ENCODE assay signal across 14 cellular contexts in the genomic region with DNA sequence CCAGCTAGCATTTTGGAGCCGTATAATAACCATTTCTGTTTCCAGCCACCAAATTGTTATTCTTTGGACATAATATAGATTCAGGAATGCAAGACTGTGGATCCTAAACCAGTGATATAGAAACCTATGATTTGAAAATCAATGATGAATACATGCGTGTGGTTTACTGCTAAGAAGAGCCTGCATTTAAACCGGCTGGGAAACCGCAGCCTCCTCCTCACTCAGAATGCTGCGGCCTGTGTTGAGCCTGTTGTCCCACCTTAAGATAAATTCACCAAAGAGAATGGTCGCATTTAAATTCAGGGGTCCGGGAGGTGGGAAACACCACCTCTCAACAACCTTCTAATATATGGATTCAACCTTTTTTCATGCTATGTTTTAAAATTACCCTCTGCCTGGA.
DNase-seq lines count a peak whose midpoint lies in the region; ATAC-seq and TF ChIP-seq lines count a peak whose summit lies in the region.
"Had no signal": no experiment of that assay in that cellular context is flagged by ENCODE, and none has a peak within 500 bp of the region (broad histone marks: within the 10 kb centered on the region; RNA-seq: fewer than 3 reads in every experiment).

No MANE protein-coding gene starts in this region.

- H3K4me3 Mint-ChIP-seq in activated CD8-positive, alpha-beta T cell treated with anti-CD3 and anti-CD28 coated beads for 36 hours, result no peak overlapping the region

- H3K9me3 ChIP-seq in DOHH2 (ENCODE audit: control insufficient read depth, insufficient read depth, low read length) (no peaks in the 10 kb centered on the region), right atrium auricular region (no peaks in the 10 kb centered on the region)

- no peaks in the 10 kb centered on the region for H4K20me1 ChIP-seq in DOHH2 (ENCODE audit: control insufficient read depth, insufficient read depth, low read depth, low read length)

- TF ChIP-seq CTCF in DOHH2 (IDR thresholded peaks at IDR 0.05; ENCODE audit: low read depth, low read length, poor library complexity, severe bottlenecking), result no peak
- no peak for TF ChIP-seq CTCF in right atrium auricular region (IDR thresholded peaks at IDR 0.05)
- TF ChIP-seq CTCF in activated CD8-positive, alpha-beta T cell treated with anti-CD3 and anti-CD28 coated beads for 36 hours (IDR thresholded peaks at IDR 0.05), result no peak

- no peak overlapping the region for H3K27ac Mint-ChIP-seq in activated CD8-positive, alpha-beta T cell treated with anti-CD3 and anti-CD28 coated beads for 36 hours

- H3K9me3 Mint-ChIP-seq in activated CD8-positive, alpha-beta T cell treated with anti-CD3 and anti-CD28 coated beads for 36 hours, result no peaks in the 10 kb centered on the region

- no peaks in the 10 kb centered on the region for H3K27me3 ChIP-seq in DOHH2 (ENCODE audit: control insufficient read depth, low read length)
- no peaks in the 10 kb centered on the region for H3K27me3 ChIP-seq in right atrium auricular region

- ATAC-seq in GM21390 (IDR thresholded peaks at IDR 0.05; ENCODE audit: unreplicated experiment), result peak; percentile 22
- no peak for ATAC-seq in activated CD8-positive, alpha-beta T cell treated with anti-CD3 and anti-CD28 coated beads for 36 hours
- no peak for ATAC-seq in GM18517 (IDR thresholded peaks at IDR 0.05; ENCODE audit: unreplicated experiment)
- ATAC-seq: Panc1 had no signal

- DNase-seq in NAMALWA (ENCODE audit: low spot score) (peak; percentile 66), right atrium auricular region (ENCODE audit: low spot score) (no peak), AG08395 (ENCODE audit: low spot score) (no peak)
- no peak for DNase-seq in activated CD8-positive, alpha-beta T cell treated with anti-CD3 and anti-CD28 coated beads for 36 hours
- DNase-seq in stimulated activated CD8-positive, alpha-beta memory T cell treated with anti-CD3 and anti-CD28 coated beads, Interleukin-4, amount 100 ng/mL, for 48 hours, result no peak
- DNase-seq: activated T-cell treated with anti-CD3 and anti-CD28 coated beads for 4 hours; amniotic stem cell; effector CD8-positive, alpha-beta T cell; IMR-90 had no signal

- peaks cover 81% of the 10 kb centered on the region for H3F3A ChIP-seq in DOHH2 (ENCODE audit: control insufficient read depth, insufficient read depth)

- H3K79me2 ChIP-seq in DOHH2 (ENCODE audit: control insufficient read depth, low read length), result peaks cover 43% of the 10 kb centered on the region

- CTCF ChIA-PET in activated CD8-positive, alpha-beta T cell treated with anti-CD3 and anti-CD28 coated beads for 36 hours (lab: Charles Lee), result no interaction called here

- POLR2A ChIA-PET in activated CD8-positive, alpha-beta T cell treated with anti-CD3 and anti-CD28 coated beads for 36 hours (lab: Charles Lee), result interaction anchor here (0.6 kb wide), 1 partner anchor 253 kb away, joined by 3 read pairs; no protein-coding TSS in a partner anchor

- intact Hi-C loops in activated CD8-positive, alpha-beta T cell treated with anti-CD3 and anti-CD28 coated beads for 36 hours (cut with micrococcal nuclease), result loop anchor here (5.0 kb wide), 1 partner anchor 277 kb away; no protein-coding TSS in a partner anchor

- peak overlapping the region; percentile 68 for H3K4me3 ChIP-seq in DOHH2 (ENCODE audit: low read length)
- no peak overlapping the region for H3K4me3 ChIP-seq in right atrium auricular region

- H3K27me3 Mint-ChIP-seq in activated CD8-positive, alpha-beta T cell treated with anti-CD3 and anti-CD28 coated beads for 36 hours, result peaks cover 6% of the 10 kb centered on the region

- peak overlapping the region; percentile 82 for H3K27ac ChIP-seq in DOHH2 (ENCODE audit: low read depth, low read length)
- peak overlapping the region; percentile 61 to 73 for H3K27ac ChIP-seq in right atrium auricular region
- H3K27ac ChIP-seq: VCaP had no signal

- H3K4me1 Mint-ChIP-seq in activated CD8-positive, alpha-beta T cell treated with anti-CD3 and anti-CD28 coated beads for 36 hours (ENCODE audit: low read depth), result peaks cover 4% of the 10 kb centered on the region

- H3K4me2 ChIP-seq in DOHH2 (ENCODE audit: low read length), result peak overlapping the region; percentile 81

- no peaks in the 10 kb centered on the region for H3K36me3 Mint-ChIP-seq in activated CD8-positive, alpha-beta T cell treated with anti-CD3 and anti-CD28 coated beads for 36 hours (ENCODE audit: low read depth)

- no peaks in the 10 kb centered on the region for H3K9me2 ChIP-seq in DOHH2 (replicated peaks; ENCODE audit: control insufficient read depth, low read length)

- H3K4me1 ChIP-seq in DOHH2 (ENCODE audit: control insufficient read depth, low read length), result peaks cover 97% of the 10 kb centered on the region
- H3K4me1 ChIP-seq in right atrium auricular region, result peaks cover 0 to 37% of the 10 kb centered on the region in 2 donors

- H3K36me3 ChIP-seq in DOHH2 (ENCODE audit: control insufficient read depth, low read length), result peaks cover 78% of the 10 kb centered on the region
- H3K36me3 ChIP-seq in right atrium auricular region, result peaks cover 5% of the 10 kb centered on the region
